Comparison of ENCODE assay signal across 5 cellular contexts in genomic region chr15:81899730-81900129, GRCh38.
"Had no signal": no experiment of that assay in that cellular context is flagged by ENCODE, and none has a peak within 500 bp of the region (broad histone marks: within the 10 kb centered on the region; RNA-seq: fewer than 3 reads in every experiment).

No MANE protein-coding gene starts in this region.

- H3K4me3 ChIP-seq: K562 had no signal

- DNase-seq: IMR-90, KBM-7 had no signal

- H3K27ac ChIP-seq: HL-60 had no signal

- ATAC-seq: HepG2, K562 had no signal
